Comparison of ENCODE assay signal across 1 cellular context in the genomic region with DNA sequence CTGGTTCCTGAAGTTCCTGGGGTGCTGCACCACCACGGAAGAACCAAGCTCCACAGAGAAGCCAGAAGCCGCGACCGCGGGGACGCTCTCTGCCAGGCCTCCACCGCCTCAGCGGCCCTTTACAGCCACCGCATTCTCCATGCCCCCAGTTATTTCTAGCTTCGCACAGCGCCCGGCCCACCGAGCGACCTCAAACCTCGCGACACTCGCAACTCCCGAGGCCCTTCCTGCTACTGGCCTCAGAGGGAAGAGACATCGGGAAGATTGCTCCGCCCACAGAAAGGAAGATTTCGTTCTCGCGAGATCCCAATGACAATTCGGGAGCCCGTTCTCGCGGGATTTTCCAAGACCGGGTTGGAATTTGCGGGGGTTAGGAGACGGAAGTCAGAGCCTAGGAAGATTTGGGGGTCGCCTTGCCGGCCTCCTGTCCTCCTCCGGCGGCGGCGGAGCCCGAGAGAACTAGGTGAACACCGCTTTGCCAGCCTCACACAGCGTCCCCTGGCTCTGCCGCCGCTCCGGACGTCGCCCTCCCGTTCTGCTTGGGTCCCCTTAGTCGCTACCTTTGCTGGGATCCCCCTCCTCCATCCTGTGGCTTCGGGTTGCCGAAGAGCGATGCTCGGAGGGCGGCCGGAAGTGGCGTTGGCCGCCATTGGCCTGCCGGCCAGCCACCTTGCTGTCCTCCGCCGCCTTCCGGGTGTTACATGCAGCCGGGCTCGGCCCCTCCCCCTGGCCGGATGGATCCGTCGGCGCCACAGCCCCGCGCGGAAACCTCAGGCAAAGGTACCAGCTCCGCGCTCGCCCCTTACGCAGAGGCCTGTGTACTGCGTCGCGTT.
TF ChIP-seq lines count a peak whose summit lies in the region.

A gene with protein sequence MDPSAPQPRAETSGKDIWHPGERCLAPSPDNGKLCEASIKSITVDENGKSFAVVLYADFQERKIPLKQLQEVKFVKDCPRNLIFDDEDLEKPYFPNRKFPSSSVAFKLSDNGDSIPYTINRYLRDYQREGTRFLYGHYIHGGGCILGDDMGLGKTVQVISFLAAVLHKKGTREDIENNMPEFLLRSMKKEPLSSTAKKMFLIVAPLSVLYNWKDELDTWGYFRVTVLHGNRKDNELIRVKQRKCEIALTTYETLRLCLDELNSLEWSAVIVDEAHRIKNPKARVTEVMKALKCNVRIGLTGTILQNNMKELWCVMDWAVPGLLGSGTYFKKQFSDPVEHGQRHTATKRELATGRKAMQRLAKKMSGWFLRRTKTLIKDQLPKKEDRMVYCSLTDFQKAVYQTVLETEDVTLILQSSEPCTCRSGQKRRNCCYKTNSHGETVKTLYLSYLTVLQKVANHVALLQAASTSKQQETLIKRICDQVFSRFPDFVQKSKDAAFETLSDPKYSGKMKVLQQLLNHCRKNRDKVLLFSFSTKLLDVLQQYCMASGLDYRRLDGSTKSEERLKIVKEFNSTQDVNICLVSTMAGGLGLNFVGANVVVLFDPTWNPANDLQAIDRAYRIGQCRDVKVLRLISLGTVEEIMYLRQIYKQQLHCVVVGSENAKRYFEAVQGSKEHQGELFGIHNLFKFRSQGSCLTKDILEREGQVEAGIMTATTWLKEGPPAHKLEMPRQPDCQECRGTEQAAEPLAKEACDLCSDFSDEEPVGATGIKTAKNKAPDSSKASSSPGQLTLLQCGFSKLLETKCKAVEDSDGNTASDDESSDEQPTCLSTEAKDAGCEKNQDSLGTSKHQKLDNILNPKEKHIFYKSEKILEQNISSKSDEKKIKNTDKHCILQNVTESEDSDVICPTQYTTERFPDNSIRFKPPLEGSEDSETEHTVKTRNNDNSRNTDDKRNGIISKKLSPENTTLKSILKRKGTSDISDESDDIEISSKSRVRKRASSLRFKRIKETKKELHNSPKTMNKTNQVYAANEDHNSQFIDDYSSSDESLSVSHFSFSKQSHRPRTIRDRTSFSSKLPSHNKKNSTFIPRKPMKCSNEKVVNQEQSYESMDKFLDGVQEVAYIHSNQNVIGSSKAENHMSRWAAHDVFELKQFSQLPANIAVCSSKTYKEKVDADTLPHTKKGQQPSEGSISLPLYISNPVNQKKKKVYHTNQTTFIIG (N-terminal part only) (plus strand): TSS at position 387 of the 833 bp plus-strand sequence. CDS start 348 bp downstream, at position 735.

TF ChIP-seq in HepG2, 621 proteins besides CTCF, POLR2A, EP300 and RAD21 (continued from another document and continues in another):
- TF ChIP-seq ZBTB7A (CRISPR knock-in tag; IDR thresholded peaks at IDR 0.05) (peak; percentile 32; the same call in 1 of the 2 replicates), ZNF629 (CRISPR knock-in tag; conservative IDR thresholded peaks at IDR 0.05) (no peak; the same call in 1 of the 2 replicates), ZNF138 (CRISPR knock-in tag; IDR thresholded peaks at IDR 0.05; ENCODE audit: low read depth) (peak; percentile 61; the same call in 1 of the 2 replicates), RBAK (CRISPR knock-in tag; IDR thresholded peaks at IDR 0.05) (no peak), ZNF773 (CRISPR knock-in tag; IDR thresholded peaks at IDR 0.05; ENCODE audit: borderline replicate concordance) (no peak; the same call in 1 of the 2 replicates), NFIC (IDR thresholded peaks at IDR 0.05; ENCODE audit: low read length) (peak; percentile 79), ZNF674 (CRISPR knock-in tag; IDR thresholded peaks at IDR 0.05; ENCODE audit: low read depth) (no peak), ZNF33B (CRISPR knock-in tag; IDR thresholded peaks at IDR 0.05) (no peak; the same call in 1 of the 2 replicates), ZBTB38 (CRISPR knock-in tag; IDR thresholded peaks at IDR 0.05) (no peak; the same call in 1 of the 2 replicates), ZNF672 (CRISPR knock-in tag; IDR thresholded peaks at IDR 0.05) (no peak), ZNF496 (CRISPR knock-in tag; IDR thresholded peaks at IDR 0.05; ENCODE audit: insufficient replicate concordance) (no peak), FOXM1 (CRISPR knock-in tag; IDR thresholded peaks at IDR 0.05) (no peak), ZNF619 (CRISPR knock-in tag; IDR thresholded peaks at IDR 0.05) (peak; percentile 93), SKI (IDR thresholded peaks at IDR 0.05; ENCODE audit: partially characterized antibody) (peak; percentile 43), CREM (IDR thresholded peaks at IDR 0.05) (peak; percentile 79), CREM (CRISPR knock-in tag; IDR thresholded peaks at IDR 0.05) (no peak), ZSCAN30 (CRISPR knock-in tag; IDR thresholded peaks at IDR 0.05) (0 out of 2 replicates have a peak, but pooled peaks have one; percentile 52), JARID2 (CRISPR knock-in tag; IDR thresholded peaks at IDR 0.05; ENCODE audit: insufficient replicate concordance) (no peak), SNRNP70 (IDR thresholded peaks at IDR 0.05; ENCODE audit: low read depth, low read length) (no peak), ZNF788 (CRISPR knock-in tag; IDR thresholded peaks at IDR 0.05; ENCODE audit: borderline replicate concordance) (peak; percentile 94), MIER2 (CRISPR knock-in tag; IDR thresholded peaks at IDR 0.05) (no peak), ZNF546 (CRISPR knock-in tag; conservative IDR thresholded peaks at IDR 0.05) (peak; percentile 52; the same call in 1 of the 2 replicates), KDM4B (CRISPR knock-in tag; IDR thresholded peaks at IDR 0.05) (peak; percentile 66; the same call in 1 of the 2 replicates), FOSL2 (CRISPR knock-in tag; IDR thresholded peaks at IDR 0.05) (peak; percentile 56), SOX6 (IDR thresholded peaks at IDR 0.05) (no peak), SOX6 (CRISPR knock-in tag; IDR thresholded peaks at IDR 0.05) (peak; percentile 88), DNMT3B (CRISPR knock-in tag; conservative IDR thresholded peaks at IDR 0.05) (peak; percentile 79; the same call in 1 of the 2 replicates), BHLHE40 (IDR thresholded peaks at IDR 0.05; ENCODE audit: low read length) (peak; percentile 47; the same call in 1 of the 2 replicates), ADNP (CRISPR knock-in tag; IDR thresholded peaks at IDR 0.05) (peak; percentile 25; the same call in 1 of the 2 replicates), HMG20A (CRISPR knock-in tag; IDR thresholded peaks at IDR 0.05; ENCODE audit: borderline replicate concordance) (no peak), ZNF44 (CRISPR knock-in tag; IDR thresholded peaks at IDR 0.05) (peak; percentile 6; the same call in 1 of the 2 replicates), KDM1A (CRISPR knock-in tag; IDR thresholded peaks at IDR 0.05) (peak; percentile 66; the same call in 1 of the 2 replicates), SMAD1 (CRISPR knock-in tag; IDR thresholded peaks at IDR 0.05; ENCODE audit: borderline replicate concordance, low read depth) (peak; percentile 21; the same call in 1 of the 2 replicates), TBX3 (IDR thresholded peaks at IDR 0.05; ENCODE audit: borderline replicate concordance) (peak; percentile 31; the same call in 1 of the 2 replicates)
- TF ChIP-seq, protein P1, sequence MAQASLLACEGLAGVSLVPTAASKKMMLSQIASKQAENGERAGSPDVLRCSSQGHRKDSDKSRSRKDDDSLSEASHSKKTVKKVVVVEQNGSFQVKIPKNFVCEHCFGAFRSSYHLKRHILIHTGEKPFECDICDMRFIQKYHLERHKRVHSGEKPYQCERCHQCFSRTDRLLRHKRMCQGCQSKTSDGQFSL (CRISPR knock-in tag; IDR thresholded peaks at IDR 0.05): peak; percentile 43; the same call in 1 of the 2 replicates
- TF ChIP-seq, protein P2, sequence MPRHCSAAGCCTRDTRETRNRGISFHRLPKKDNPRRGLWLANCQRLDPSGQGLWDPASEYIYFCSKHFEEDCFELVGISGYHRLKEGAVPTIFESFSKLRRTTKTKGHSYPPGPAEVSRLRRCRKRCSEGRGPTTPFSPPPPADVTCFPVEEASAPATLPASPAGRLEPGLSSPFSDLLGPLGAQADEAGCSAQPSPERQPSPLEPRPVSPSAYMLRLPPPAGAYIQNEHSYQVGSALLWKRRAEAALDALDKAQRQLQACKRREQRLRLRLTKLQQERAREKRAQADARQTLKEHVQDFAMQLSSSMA (CRISPR knock-in tag; IDR thresholded peaks at IDR 0.05): peak; percentile 78; the same call in 1 of the 2 replicates
- TF ChIP-seq, protein P3, sequence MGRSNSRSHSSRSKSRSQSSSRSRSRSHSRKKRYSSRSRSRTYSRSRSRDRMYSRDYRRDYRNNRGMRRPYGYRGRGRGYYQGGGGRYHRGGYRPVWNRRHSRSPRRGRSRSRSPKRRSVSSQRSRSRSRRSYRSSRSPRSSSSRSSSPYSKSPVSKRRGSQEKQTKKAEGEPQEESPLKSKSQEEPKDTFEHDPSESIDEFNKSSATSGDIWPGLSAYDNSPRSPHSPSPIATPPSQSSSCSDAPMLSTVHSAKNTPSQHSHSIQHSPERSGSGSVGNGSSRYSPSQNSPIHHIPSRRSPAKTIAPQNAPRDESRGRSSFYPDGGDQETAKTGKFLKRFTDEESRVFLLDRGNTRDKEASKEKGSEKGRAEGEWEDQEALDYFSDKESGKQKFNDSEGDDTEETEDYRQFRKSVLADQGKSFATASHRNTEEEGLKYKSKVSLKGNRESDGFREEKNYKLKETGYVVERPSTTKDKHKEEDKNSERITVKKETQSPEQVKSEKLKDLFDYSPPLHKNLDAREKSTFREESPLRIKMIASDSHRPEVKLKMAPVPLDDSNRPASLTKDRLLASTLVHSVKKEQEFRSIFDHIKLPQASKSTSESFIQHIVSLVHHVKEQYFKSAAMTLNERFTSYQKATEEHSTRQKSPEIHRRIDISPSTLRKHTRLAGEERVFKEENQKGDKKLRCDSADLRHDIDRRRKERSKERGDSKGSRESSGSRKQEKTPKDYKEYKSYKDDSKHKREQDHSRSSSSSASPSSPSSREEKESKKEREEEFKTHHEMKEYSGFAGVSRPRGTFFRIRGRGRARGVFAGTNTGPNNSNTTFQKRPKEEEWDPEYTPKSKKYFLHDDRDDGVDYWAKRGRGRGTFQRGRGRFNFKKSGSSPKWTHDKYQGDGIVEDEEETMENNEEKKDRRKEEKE (IDR thresholded peaks at IDR 0.05): no peak
- TF ChIP-seq, protein P4, sequence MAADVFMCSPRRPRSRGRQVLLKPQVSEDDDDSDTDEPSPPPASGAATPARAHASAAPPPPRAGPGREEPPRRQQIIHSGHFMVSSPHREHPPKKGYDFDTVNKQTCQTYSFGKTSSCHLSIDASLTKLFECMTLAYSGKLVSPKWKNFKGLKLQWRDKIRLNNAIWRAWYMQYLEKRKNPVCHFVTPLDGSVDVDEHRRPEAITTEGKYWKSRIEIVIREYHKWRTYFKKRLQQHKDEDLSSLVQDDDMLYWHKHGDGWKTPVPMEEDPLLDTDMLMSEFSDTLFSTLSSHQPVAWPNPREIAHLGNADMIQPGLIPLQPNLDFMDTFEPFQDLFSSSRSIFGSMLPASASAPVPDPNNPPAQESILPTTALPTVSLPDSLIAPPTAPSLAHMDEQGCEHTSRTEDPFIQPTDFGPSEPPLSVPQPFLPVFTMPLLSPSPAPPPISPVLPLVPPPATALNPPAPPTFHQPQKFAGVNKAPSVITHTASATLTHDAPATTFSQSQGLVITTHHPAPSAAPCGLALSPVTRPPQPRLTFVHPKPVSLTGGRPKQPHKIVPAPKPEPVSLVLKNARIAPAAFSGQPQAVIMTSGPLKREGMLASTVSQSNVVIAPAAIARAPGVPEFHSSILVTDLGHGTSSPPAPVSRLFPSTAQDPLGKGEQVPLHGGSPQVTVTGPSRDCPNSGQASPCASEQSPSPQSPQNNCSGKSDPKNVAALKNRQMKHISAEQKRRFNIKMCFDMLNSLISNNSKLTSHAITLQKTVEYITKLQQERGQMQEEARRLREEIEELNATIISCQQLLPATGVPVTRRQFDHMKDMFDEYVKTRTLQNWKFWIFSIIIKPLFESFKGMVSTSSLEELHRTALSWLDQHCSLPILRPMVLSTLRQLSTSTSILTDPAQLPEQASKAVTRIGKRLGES (CRISPR knock-in tag; IDR thresholded peaks at IDR 0.05; ENCODE audit: borderline replicate concordance): no peak
- TF ChIP-seq, protein P5, sequence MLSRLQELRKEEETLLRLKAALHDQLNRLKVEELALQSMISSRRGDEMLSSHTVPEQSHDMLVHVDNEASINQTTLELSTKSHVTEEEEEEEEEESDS (CRISPR knock-in tag; IDR thresholded peaks at IDR 0.05; ENCODE audit: borderline replicate concordance): 0 out of 2 replicates have a peak, but pooled peaks have one; percentile 61
- TF ChIP-seq, protein P6, sequence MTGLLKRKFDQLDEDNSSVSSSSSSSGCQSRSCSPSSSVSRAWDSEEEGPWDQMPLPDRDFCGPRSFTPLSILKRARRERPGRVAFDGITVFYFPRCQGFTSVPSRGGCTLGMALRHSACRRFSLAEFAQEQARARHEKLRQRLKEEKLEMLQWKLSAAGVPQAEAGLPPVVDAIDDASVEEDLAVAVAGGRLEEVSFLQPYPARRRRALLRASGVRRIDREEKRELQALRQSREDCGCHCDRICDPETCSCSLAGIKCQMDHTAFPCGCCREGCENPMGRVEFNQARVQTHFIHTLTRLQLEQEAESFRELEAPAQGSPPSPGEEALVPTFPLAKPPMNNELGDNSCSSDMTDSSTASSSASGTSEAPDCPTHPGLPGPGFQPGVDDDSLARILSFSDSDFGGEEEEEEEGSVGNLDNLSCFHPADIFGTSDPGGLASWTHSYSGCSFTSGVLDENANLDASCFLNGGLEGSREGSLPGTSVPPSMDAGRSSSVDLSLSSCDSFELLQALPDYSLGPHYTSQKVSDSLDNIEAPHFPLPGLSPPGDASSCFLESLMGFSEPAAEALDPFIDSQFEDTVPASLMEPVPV (CRISPR knock-in tag; IDR thresholded peaks at IDR 0.05): peak; percentile 65; the same call in 1 of the 2 replicates
- TF ChIP-seq, protein P7, sequence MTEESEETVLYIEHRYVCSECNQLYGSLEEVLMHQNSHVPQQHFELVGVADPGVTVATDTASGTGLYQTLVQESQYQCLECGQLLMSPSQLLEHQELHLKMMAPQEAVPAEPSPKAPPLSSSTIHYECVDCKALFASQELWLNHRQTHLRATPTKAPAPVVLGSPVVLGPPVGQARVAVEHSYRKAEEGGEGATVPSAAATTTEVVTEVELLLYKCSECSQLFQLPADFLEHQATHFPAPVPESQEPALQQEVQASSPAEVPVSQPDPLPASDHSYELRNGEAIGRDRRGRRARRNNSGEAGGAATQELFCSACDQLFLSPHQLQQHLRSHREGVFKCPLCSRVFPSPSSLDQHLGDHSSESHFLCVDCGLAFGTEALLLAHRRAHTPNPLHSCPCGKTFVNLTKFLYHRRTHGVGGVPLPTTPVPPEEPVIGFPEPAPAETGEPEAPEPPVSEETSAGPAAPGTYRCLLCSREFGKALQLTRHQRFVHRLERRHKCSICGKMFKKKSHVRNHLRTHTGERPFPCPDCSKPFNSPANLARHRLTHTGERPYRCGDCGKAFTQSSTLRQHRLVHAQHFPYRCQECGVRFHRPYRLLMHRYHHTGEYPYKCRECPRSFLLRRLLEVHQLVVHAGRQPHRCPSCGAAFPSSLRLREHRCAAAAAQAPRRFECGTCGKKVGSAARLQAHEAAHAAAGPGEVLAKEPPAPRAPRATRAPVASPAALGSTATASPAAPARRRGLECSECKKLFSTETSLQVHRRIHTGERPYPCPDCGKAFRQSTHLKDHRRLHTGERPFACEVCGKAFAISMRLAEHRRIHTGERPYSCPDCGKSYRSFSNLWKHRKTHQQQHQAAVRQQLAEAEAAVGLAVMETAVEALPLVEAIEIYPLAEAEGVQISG (CRISPR knock-in tag; IDR thresholded peaks at IDR 0.05): peak; percentile 94
